Comparison of ENCODE assay signal across 24 cellular contexts in genomic region chr7:67489881-67490280, GRCh38.
"Had no signal": no experiment of that assay in that cellular context is flagged by ENCODE, and none has a peak within 500 bp of the region (broad histone marks: within the 10 kb centered on the region; RNA-seq: fewer than 3 reads in every experiment).

No MANE protein-coding gene starts in this region.

- H3K4me3 ChIP-seq: MG63, SJSA1, SK-N-MC had no signal

- H3K27ac ChIP-seq: HL-60, SJSA1, SK-N-MC had no signal

- ATAC-seq: Panc1, PC-3 had no signal

- H3K27me3 ChIP-seq: MG63, SJSA1 had no signal

- H3K9me3 ChIP-seq: MG63, SJSA1 had no signal

- H3K4me1 ChIP-seq: SJSA1 had no signal

- DNase-seq: KBM-7; MG63; NCI-H1105; NCI-H1417; NCI-H1436 treated with DMSO at 0.1 percent for 48 hours; NCI-H1694; NCI-H187 treated with DMSO at 0.1 percent for 48 hours; NCI-H2081; NCI-H2107; NCI-H2227 treated with DMSO at 0.1 percent for 48 hours; NCI-H446; NCI-H510A; NCI-H524 treated with DMSO at 0.1 percent for 48 hours; NCI-H69; NCI-H774; NK-92 treated with Interleukin-12 subunit alpha and Interleukin-12 subunit beta, amount 100 ng/mL, for 24 hours; PC-3; Right ventricle myocardium superior; RPMI8226; SIG-M5 had no signal

- H3K36me3 ChIP-seq: MG63, SJSA1 had no signal
